Comparison of ENCODE assay signal across 21 cellular contexts in the genomic region with DNA sequence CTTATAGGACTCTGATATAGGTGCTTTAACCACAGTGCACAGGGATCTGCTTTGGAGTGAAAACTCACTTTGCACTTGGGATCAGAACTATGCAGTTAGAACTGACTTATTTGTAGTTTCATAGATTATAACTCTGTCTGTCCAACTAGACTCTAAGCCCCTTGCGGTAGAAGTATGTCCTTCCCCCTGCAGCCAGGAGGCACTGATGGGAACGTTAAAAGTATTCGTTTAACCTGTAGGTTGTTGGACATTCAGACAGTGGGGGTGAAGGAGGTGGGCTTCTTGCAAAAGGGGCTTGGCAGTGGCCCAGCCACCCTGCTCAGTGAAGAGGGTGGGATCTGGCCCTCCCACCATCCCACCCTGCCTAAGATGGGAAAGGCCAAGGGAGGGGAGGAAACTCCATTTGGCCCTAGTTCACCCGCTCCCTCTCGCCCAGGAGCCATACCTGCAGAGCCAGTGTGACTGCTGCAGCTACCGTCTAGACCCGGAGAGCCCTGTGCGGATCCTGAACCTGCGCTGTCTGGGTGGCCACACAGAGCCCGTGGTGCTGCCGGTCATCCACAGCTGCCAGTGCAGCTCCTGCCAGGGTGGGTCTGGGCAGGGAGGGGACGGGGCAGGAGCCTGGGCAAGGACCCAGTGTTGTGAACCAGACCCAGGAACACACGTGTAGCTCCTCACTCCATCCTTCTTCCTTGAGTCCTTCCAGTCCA. TPM values are rescaled to one million over a fixed set of nuclear protein-coding genes. Genes with fewer than 3 reads are reported as not detected.
DNase-seq lines count a peak whose midpoint lies in the region; ATAC-seq, FAIRE-seq and TF ChIP-seq lines count a peak whose summit lies in the region.
"Had no signal": no experiment of that assay in that cellular context is flagged by ENCODE, and none has a peak within 500 bp of the region (broad histone marks: within the 10 kb centered on the region; RNA-seq: fewer than 3 reads in every experiment).

No MANE protein-coding gene starts in this region.

- ATAC-seq in A549 (peak; percentile 21 to 32; a peak in 3 of 6 replicates), lower lobe of right lung (no peak), HG03135 (IDR thresholded peaks at IDR 0.05; ENCODE audit: unreplicated experiment) (no peak), HG02763 (IDR thresholded peaks at IDR 0.05; ENCODE audit: unreplicated experiment) (no peak)

- H3K18ac ChIP-seq in H9 (ENCODE audit: insufficient read length, low read depth, low read length): no peak overlapping the region

- no peak for FAIRE-seq in A549 (lab: Jason Lieb, UNC)
- FAIRE-seq: A204.1, GM19239 had no signal

- H3K4me3 ChIP-seq in A549 (no peak overlapping the region), brain microvascular endothelial cell (ENCODE audit: low read depth, low read length) (no peak overlapping the region), lower lobe of right lung (no peak overlapping the region)
- H3K4me3 ChIP-seq: MG63, Peyer's patch had no signal

- in situ Hi-C loops in brain microvascular endothelial cell (cut with HindIII; ENCODE audit: low pct_ligation_motif_present, low sequenced_read_pairs): no loop called here

- H3K27me3 ChIP-seq in H9 (ENCODE audit: insufficient read depth, low read length): no peaks in the 10 kb centered on the region
- H3K27me3 ChIP-seq in brain microvascular endothelial cell (replicated peaks): peaks cover 3% of the 10 kb centered on the region
- peaks cover 12% of the 10 kb centered on the region for H3K27me3 ChIP-seq in lower lobe of right lung (ENCODE audit: low read depth)
- H3K27me3 ChIP-seq: MG63, Peyer's patch had no signal

- no peak for DNase-seq in A549 (ENCODE audit: low read depth in 1 of 2, low spot score in 1 of 2)
- no peak for DNase-seq in H9
- no peak for DNase-seq in brain microvascular endothelial cell
- DNase-seq in lower lobe of right lung: peak; percentile 31
- DNase-seq in Kasumi-1 (lab: John Stamatoyannopoulos, UW): no peak
- DNase-seq in NOMO-1 treated with dmso at 0.1 percent for 144 hours (lab: John Stamatoyannopoulos, UW; ENCODE audit: unreplicated experiment): no peak
- DNase-seq: Caco-2; CD4-positive, CD25-positive, alpha-beta regulatory T cell; DMS53; HCEC 1CT; MG63; NCI-H1092; NCI-H146; NCI-H2081; NCI-H510A; Peyer's patch; Right ventricle myocardium superior had no signal

- no peak for TF ChIP-seq POLR2A in A549 (IDR thresholded peaks at IDR 0.05; ENCODE audit: low read length)

- no peak overlapping the region for H4K91ac ChIP-seq in H9 (ENCODE audit: insufficient read length, low read depth, low read length)

- H3K56ac ChIP-seq in H9 (ENCODE audit: insufficient read length, low read depth, low read length): no peak overlapping the region

- H3K9ac ChIP-seq in H9 (ENCODE audit: extremely low read depth, insufficient read length, low read length): no peak overlapping the region

- no peak overlapping the region for H3K23ac ChIP-seq in H9 (ENCODE audit: insufficient read length, low read depth, low read length)

- TF ChIP-seq CTCF in A549 (IDR thresholded peaks at IDR 0.05): no peak
- TF ChIP-seq CTCF in H9 (conservative IDR thresholded peaks at IDR 0.05): 0 out of 3 replicates have a peak, but pooled peaks have one; percentile 18
- TF ChIP-seq CTCF in brain microvascular endothelial cell (IDR thresholded peaks at IDR 0.05; ENCODE audit: low read depth, low read length, missing control alignments): peak; percentile 4
- no peak for TF ChIP-seq CTCF in lower lobe of right lung (IDR thresholded peaks at IDR 0.05)

- no peak overlapping the region for H2BK5ac ChIP-seq in H9 (ENCODE audit: insufficient read length, low read length)

- peaks cover 5 to 22% of the 10 kb centered on the region in 2 experiments for H3K4me1 Mint-ChIP-seq in H9

- H3K79me1 ChIP-seq in H9 (ENCODE audit: insufficient read depth, low read depth, low read length, poor library complexity, severe bottlenecking): no peaks in the 10 kb centered on the region

- H3K79me2 ChIP-seq in H9 (ENCODE audit: insufficient read depth, low read length): no peaks in the 10 kb centered on the region

- 41% methylated on average over 13 of the region's 13 CpGs for WGBS in A549 (ENCODE audit: missing lambda C conversion rate)
- no CpG with 5 or more reads among the region's 13 CpGs for WGBS in H9 (ENCODE audit: extremely low coverage, insufficient read length, low lambda C conversion rate)

- no peak overlapping the region for H3K14ac ChIP-seq in H9 (ENCODE audit: insufficient read depth, low read length)

- H3K36me3 ChIP-seq in brain microvascular endothelial cell (replicated peaks) (no peaks in the 10 kb centered on the region), lower lobe of right lung (no peaks in the 10 kb centered on the region)
- H3K36me3 ChIP-seq: MG63, Peyer's patch had no signal

- H2BK15ac ChIP-seq in H9 (ENCODE audit: low read depth, low read length): no peak overlapping the region

- H3K9me3 ChIP-seq in A549 (no peaks in the 10 kb centered on the region), H9 (ENCODE audit: control insufficient read depth, low read depth, low read length) (no peaks in the 10 kb centered on the region), lower lobe of right lung (no peaks in the 10 kb centered on the region)
- H3K9me3 ChIP-seq: Caco-2, MG63, Peyer's patch had no signal

- H4K5ac ChIP-seq in H9 (ENCODE audit: insufficient read length, low read depth, low read length): no peak overlapping the region

- TF ChIP-seq EP300 in A549 (IDR thresholded peaks at IDR 0.05): no peak

- no peaks in the 10 kb centered on the region; a peak in 1 of 5 replicates for H3K9me3 Mint-ChIP-seq in H9
- H3K9me3 Mint-ChIP-seq: CD4-positive, CD25-positive, alpha-beta regulatory T cell had no signal

- H3K23me2 ChIP-seq in H9 (ENCODE audit: insufficient read length, low read depth, low read length, poor library complexity, severe bottlenecking): no peaks in the 10 kb centered on the region

- POLR2A ChIA-PET in A549 (lab: Yijun Ruan, JAX): interaction anchor here (0.7 kb wide), 1 partner anchor 248 kb away, joined by 8 read pairs; no protein-coding TSS in a partner anchor

- no peak overlapping the region for H2BK120ac ChIP-seq in H9 (ENCODE audit: low read depth, low read length, poor library complexity, severe bottlenecking)

- H4K20me1 ChIP-seq in H9 (ENCODE audit: control insufficient read depth, insufficient read depth, insufficient read length): no peaks in the 10 kb centered on the region

- H3K27ac ChIP-seq in A549 (no peak overlapping the region), H9 (ENCODE audit: insufficient read length, low read depth, low read length) (no peak overlapping the region), brain microvascular endothelial cell (no peak overlapping the region), lower lobe of right lung (no peak overlapping the region)
- H3K27ac ChIP-seq: Peyer's patch had no signal

- no peak overlapping the region for H3K4ac ChIP-seq in H9 (ENCODE audit: low read depth, low read length)

- H3K4me1 ChIP-seq in A549 (no peaks in the 10 kb centered on the region), H9 (ENCODE audit: insufficient read depth, low read length) (no peaks in the 10 kb centered on the region), lower lobe of right lung (no peaks in the 10 kb centered on the region)
- H3K4me1 ChIP-seq: Caco-2, Peyer's patch had no signal

- no peak overlapping the region for H2BK12ac ChIP-seq in H9 (ENCODE audit: insufficient read length, low read depth, low read length)

- CTCF ChIA-PET in A549 (lab: Yijun Ruan, JAX): interaction anchor here (0.9 to 1.0 kb wide), 2 partner anchors 26 to 44 kb away, joined by 3 read pairs; no protein-coding TSS in a partner anchor

- H3K27me3 Mint-ChIP-seq in H9 (ENCODE audit: low read depth): peaks cover 45% of the 10 kb centered on the region

- no peak overlapping the region for H2BK20ac ChIP-seq in H9 (ENCODE audit: low read depth, low read length, poor library complexity, severe bottlenecking)

- no peak for TF ChIP-seq RAD21 in A549 (conservative IDR thresholded peaks at IDR 0.05 in 1 of 2, IDR thresholded peaks at IDR 0.05 in 1 of 2)

- intact Hi-C loops in lower lobe of right lung (cut with DNase I): no loop called here

- no peak overlapping the region for H3T11ph ChIP-seq in H9 (ENCODE audit: low read length)

- no peak overlapping the region for H2AK5ac ChIP-seq in H9 (ENCODE audit: insufficient read length, low read length)

- H3K27ac Mint-ChIP-seq in H9: no peak overlapping the region
- H3K27ac Mint-ChIP-seq: CD4-positive, CD25-positive, alpha-beta regulatory T cell had no signal

- H3K36me3 Mint-ChIP-seq in H9 (ENCODE audit: insufficient read depth in 1 of 3, low read depth in 3 of 3): no peaks in the 10 kb centered on the region
- H3K36me3 Mint-ChIP-seq: CD4-positive, CD25-positive, alpha-beta regulatory T cell had no signal

- no peak overlapping the region for H2AFZ ChIP-seq in H9 (ENCODE audit: low read length)

- no peak overlapping the region for H3K4me3 Mint-ChIP-seq in H9
- H3K4me3 Mint-ChIP-seq: CD4-positive, CD25-positive, alpha-beta regulatory T cell had no signal

- no peak overlapping the region for H3K4me2 ChIP-seq in A549
- H3K4me2 ChIP-seq in H9 (ENCODE audit: insufficient read depth, insufficient read length, low read length): no peak overlapping the region

- H4K8ac ChIP-seq in H9 (replicated peaks; ENCODE audit: insufficient read length, low read depth, low read length): no peak overlapping the region

TF ChIP-seq in A549, 52 proteins besides CTCF, POLR2A, EP300 and RAD21 (continues in another document):
- no peak for TF ChIP-seq BHLHE40 (IDR thresholded peaks at IDR 0.05; ENCODE audit: low read depth, low read length)

RNA-seq across cellular contexts. Expression of a gene that starts 5.7 kb away (rescaled TPM):
- 8.0 and 11.1 TPM in 2 replicates for polyA plus RNA-seq in A549 (2011; rRNA removed)
- 2.5 and 3.4 TPM in 2 replicates for polyA plus RNA-seq in A549 (2012; cell fraction: cytosol; rRNA removed)
- polyA plus RNA-seq in A549 (2012; cell fraction: nucleus; rRNA removed): 9.5 and 10.1 TPM in 2 replicates
- polyA plus RNA-seq in A549 (2017; fragmentation: RNase III; extraction: RNeasy Plus Mini Kit Qiagen cat#74134 plus additional on column Dnase treatment): 2.8 to 3.9 TPM (median 3.9 TPM) in 3 replicates
- polyA minus RNA-seq in A549 (2011; rRNA and poly(A)+ RNA removed): 8.7 and 17.1 TPM in 2 replicates
- total RNA-seq in H9 (2021): 1.3 and 1.9 TPM in 2 replicates
- 20.7 TPM for total RNA-seq in lower lobe of right lung

RNA-seq across cellular contexts. Expression of a gene that starts 41.3 kb away (rescaled TPM):
- 17.3 and 18.4 TPM in 2 replicates for polyA plus RNA-seq in A549 (2011; rRNA removed)
- 49.0 and 69.0 TPM in 2 replicates for polyA plus RNA-seq in A549 (2012; cell fraction: cytosol; rRNA removed)
- 75.6 and 92.6 TPM in 2 replicates for polyA plus RNA-seq in A549 (2012; cell fraction: nucleus; rRNA removed)
- polyA plus RNA-seq in A549 (2017; fragmentation: RNase III; extraction: RNeasy Plus Mini Kit Qiagen cat#74134 plus additional on column Dnase treatment): 40.3 to 44.9 TPM (median 44.5 TPM) in 3 replicates
- 22.3 and 24.6 TPM in 2 replicates for polyA minus RNA-seq in A549 (2011; rRNA and poly(A)+ RNA removed)
- total RNA-seq in H9 (2021): 19.0 and 20.0 TPM in 2 replicates
- 17.9 TPM for total RNA-seq in lower lobe of right lung

RNA-seq across cellular contexts. Expression of a gene that starts 59.1 kb away (rescaled TPM):
- polyA plus RNA-seq in A549 (2011; rRNA removed) (2.4 and 3.3 TPM in 2 replicates), A549 (2017; fragmentation: RNase III; extraction: RNeasy Plus Mini Kit Qiagen cat#74134 plus additional on column Dnase treatment) (2.0 to 4.1 TPM (median 3.1 TPM) in 3 replicates)
- polyA plus RNA-seq in A549 (2012; cell fraction: cytosol; rRNA removed): 3.7 and 5.4 TPM in 2 replicates
- polyA plus RNA-seq in A549 (2012; cell fraction: nucleus; rRNA removed): 9.2 and 14.9 TPM in 2 replicates
- 1.9 and 3.1 TPM in 2 replicates for polyA minus RNA-seq in A549 (2011; rRNA and poly(A)+ RNA removed)
- total RNA-seq in H9 (2021) (0.31 and 0.35 TPM in 2 replicates), lower lobe of right lung (23.0 TPM)

Comparison
In these comparisons a context has a peak if more than half of its experiments do, and no peak if none do; other contexts are left out.
1. ATAC-seq: peak in A549 (2 of 2); none in lower lobe of right lung (0 of 2), HG03135 (single experiment) and HG02763 (single experiment).
2. CTCF ChIP-seq: peak in H9 (single experiment) and brain microvascular endothelial cell (single experiment); none in A549 (single experiment) and lower lobe of right lung (single experiment).
3. RNA of a gene that starts 59.1 kb away (total RNA-seq): 23.0 TPM in lower lobe of right lung (single experiment); 0.31 to 0.35 TPM in H9; every median in the first group is over 10 times any median in the second.